18 cellular contexts compared by ENCODE assay signal in genomic region chr10:21927601-21928000, GRCh38.
DNase-seq lines count a peak whose midpoint lies in the region; ATAC-seq, FAIRE-seq and TF ChIP-seq lines count a peak whose summit lies in the region.
"Had no signal": no experiment of that assay in that cellular context is flagged by ENCODE, and none has a peak within 500 bp of the region (broad histone marks: within the 10 kb centered on the region; RNA-seq: fewer than 3 reads in every experiment).

No MANE protein-coding gene starts in this region.

- ATAC-seq in gastroesophageal sphincter (no peak), GM19397 (IDR thresholded peaks at IDR 0.05; ENCODE audit: unreplicated experiment) (no peak)
- ATAC-seq: GM12878 had no signal

- intact Hi-C loops in posterior cingulate gyrus (cut with DNase I) = no loop called here

- no peak for FAIRE-seq in bronchial epithelial cell (lab: Jason Lieb, UNC)
- FAIRE-seq: GM12878 had no signal

- H3K9me3 ChIP-seq in HUES64 (ENCODE audit: insufficient read depth, low read depth, low read length) (no peaks in the 10 kb centered on the region), gastroesophageal sphincter (no peaks in the 10 kb centered on the region)
- H3K9me3 ChIP-seq: Peyer's patch, uterus had no signal

- H3K4me3 ChIP-seq in ACC112 (ENCODE audit: low read depth, low read length) (no peak overlapping the region), HUES64 (ENCODE audit: low read length) (no peak overlapping the region), bronchial epithelial cell (ENCODE audit: low read depth, low read length) (no peak overlapping the region), gastroesophageal sphincter (no peak overlapping the region)
- H3K4me3 ChIP-seq: GM12878, Peyer's patch, uterus had no signal

- peaks cover 7% of the 10 kb centered on the region for H3K79me2 ChIP-seq in ACC112 (ENCODE audit: control insufficient read depth, insufficient read depth, low read length, unreplicated experiment)

- TF ChIP-seq EP300 in gastroesophageal sphincter (IDR thresholded peaks at IDR 0.05) = no peak

- H3K27me3 ChIP-seq in ACC112 (ENCODE audit: insufficient read depth, low read length) (no peaks in the 10 kb centered on the region), HUES64 (ENCODE audit: insufficient read depth, low read length) (no peaks in the 10 kb centered on the region), bronchial epithelial cell (ENCODE audit: control insufficient read depth, insufficient read depth, low read length) (no peaks in the 10 kb centered on the region), gastroesophageal sphincter (no peaks in the 10 kb centered on the region)
- H3K27me3 ChIP-seq: Peyer's patch, uterus had no signal

- peak overlapping the region; percentile 38; the same call in 1 of the 2 replicates for H3K9ac ChIP-seq in HUES64 (ENCODE audit: low read depth, low read length)

- peak overlapping the region; percentile 77 for H3K27ac ChIP-seq in ACC112 (ENCODE audit: low read depth, low read length)
- no peak overlapping the region for H3K27ac ChIP-seq in HUES64 (ENCODE audit: low read depth, low read length)
- H3K27ac ChIP-seq in gastroesophageal sphincter = no peak overlapping the region
- H3K27ac ChIP-seq: Peyer's patch, uterus had no signal

- H3K4me1 ChIP-seq in ACC112 (ENCODE audit: control insufficient read depth, insufficient read depth, low read length, unreplicated experiment) (peaks cover 43% of the 10 kb centered on the region), HUES64 (ENCODE audit: insufficient read depth, low read length) (peaks cover 29% of the 10 kb centered on the region; the same call in 1 of the 2 replicates), gastroesophageal sphincter (no peaks in the 10 kb centered on the region)
- H3K4me1 ChIP-seq: Peyer's patch, uterus had no signal

- DNase-seq in bronchial epithelial cell (ENCODE audit: low read depth) = peak; percentile 34
- peak; percentile 5 for DNase-seq in left kidney (ENCODE audit: low read depth, low spot score)
- no peak for DNase-seq in posterior cingulate gyrus
- no peak for DNase-seq in retina
- DNase-seq: activated CD8-positive, alpha-beta memory T cell treated with anti-CD3 and anti-CD28 coated beads for 24 hours; activated naive CD4-positive, alpha-beta T cell treated with Interleukin-2 at 50 U/mL for 16 hours; DMS153; naive B cell; NCI-H1092; NCI-H510A; Peyer's patch; stimulated activated CD4-positive, alpha-beta T cell treated with anti-CD3 and anti-CD28 coated beads, Interleukin-12 subunit alpha, Interleukin-12 subunit beta, amount 100 ng/mL, for 4 hours; uterus had no signal

- no peak overlapping the region for H2AFZ ChIP-seq in ACC112 (ENCODE audit: low read length, unreplicated experiment)

- no peak for TF ChIP-seq POLR2A in gastroesophageal sphincter (IDR thresholded peaks at IDR 0.05)

- 95% methylated on average over 2 of the region's 2 CpGs for WGBS in HUES64
- WGBS in gastroesophageal sphincter (ENCODE audit: low coverage in 1 of 2), 2 donors = 88 to 93% methylated on average over 2 of the region's 2 CpGs

- TF ChIP-seq CTCF in bronchial epithelial cell (IDR thresholded peaks at IDR 0.05; ENCODE audit: insufficient read depth, low read length, severe bottlenecking) = no peak
- no peak for TF ChIP-seq CTCF in gastroesophageal sphincter (IDR thresholded peaks at IDR 0.05)

- H3K36me3 ChIP-seq in ACC112 (ENCODE audit: insufficient read depth, low read length) (no peaks in the 10 kb centered on the region), HUES64 (ENCODE audit: insufficient read depth, low read length) (no peaks in the 10 kb centered on the region), bronchial epithelial cell (ENCODE audit: control insufficient read depth, insufficient read depth, low read length) (no peaks in the 10 kb centered on the region), gastroesophageal sphincter (no peaks in the 10 kb centered on the region)
- H3K36me3 ChIP-seq: Peyer's patch, uterus had no signal

Comparison
In these comparisons a context has a peak if more than half of its experiments do, and no peak if none do; other contexts are left out.
1. DNase-seq: peak in bronchial epithelial cell (single experiment) and left kidney (single experiment); none in posterior cingulate gyrus (0 of 10) and retina (single experiment).